Comparison of ENCODE assay signal across 13 cellular contexts in genomic region chr13:75771818-75772217, GRCh38.
DNase-seq lines count a peak whose midpoint lies in the region; ATAC-seq and TF ChIP-seq lines count a peak whose summit lies in the region.
"Had no signal": no experiment of that assay in that cellular context is flagged by ENCODE, and none has a peak within 500 bp of the region (broad histone marks: within the 10 kb centered on the region; RNA-seq: fewer than 3 reads in every experiment).

No MANE protein-coding gene starts in this region.

- H3K9me3 Mint-ChIP-seq in stimulated activated memory B cell treated with anti-CD40 and anti-IgM and Interleukin-4, amounts not matched to agents 10 μg/mL and 1 μg/mL and 100 μg/mL, for 72 hours: peaks cover 4% of the 10 kb centered on the region

- H3K9ac ChIP-seq in skeletal muscle satellite cell (ENCODE audit: low read depth, low read length): peak overlapping the region; percentile 52

- ATAC-seq in activated CD4-positive, CD25-positive, alpha-beta regulatory T cell treated with anti-CD3 and anti-CD28 coated beads, Interleukin-2, amount 50 U/mL, for 24 hours: peak; percentile 63 to 64
- ATAC-seq in RWPE2 (ENCODE audit: low read depth): peak; percentile 100
- no peak for ATAC-seq in stimulated activated memory B cell treated with anti-CD40 and anti-IgM and Interleukin-4, amounts not matched to agents 10 μg/mL and 1 μg/mL and 100 μg/mL, for 72 hours
- ATAC-seq: naive thymus-derived CD4-positive, alpha-beta T cell had no signal

- H3K36me3 Mint-ChIP-seq in stimulated activated memory B cell treated with anti-CD40 and anti-IgM and Interleukin-4, amounts not matched to agents 10 μg/mL and 1 μg/mL and 100 μg/mL, for 72 hours: peaks cover 5% of the 10 kb centered on the region

- H3K36me3 ChIP-seq in RWPE2 (ENCODE audit: low read depth): no peaks in the 10 kb centered on the region; the same call in 1 of the 2 replicates
- H3K36me3 ChIP-seq in skeletal muscle satellite cell (ENCODE audit: insufficient read depth, low read length): peaks cover 11% of the 10 kb centered on the region
- H3K36me3 ChIP-seq: transverse colon had no signal

- H3K4me3 ChIP-seq in RWPE2 (ENCODE audit: severe bottlenecking) (no peak overlapping the region), fibroblast of pulmonary artery (replicated peaks; ENCODE audit: low read depth, low read length) (no peak overlapping the region), skeletal muscle satellite cell (ENCODE audit: low read length) (peak overlapping the region; percentile 38)
- H3K4me3 ChIP-seq: transverse colon had no signal

- H3K27me3 ChIP-seq in RWPE2 (ENCODE audit: insufficient read depth, poor library complexity, severe bottlenecking) (no peaks in the 10 kb centered on the region), skeletal muscle satellite cell (ENCODE audit: control insufficient read depth, insufficient read depth, low read length) (no peaks in the 10 kb centered on the region)
- H3K27me3 ChIP-seq: transverse colon had no signal

- H3K4me3 Mint-ChIP-seq in stimulated activated memory B cell treated with anti-CD40 and anti-IgM and Interleukin-4, amounts not matched to agents 10 μg/mL and 1 μg/mL and 100 μg/mL, for 72 hours: no peak overlapping the region
- H3K4me3 Mint-ChIP-seq: naive thymus-derived CD4-positive, alpha-beta T cell had no signal

- H3K4me2 ChIP-seq in skeletal muscle satellite cell (ENCODE audit: low read length): peak overlapping the region; percentile 75

- H3K4me1 Mint-ChIP-seq in stimulated activated memory B cell treated with anti-CD40 and anti-IgM and Interleukin-4, amounts not matched to agents 10 μg/mL and 1 μg/mL and 100 μg/mL, for 72 hours: no peaks in the 10 kb centered on the region

- H3K9me3 ChIP-seq in RWPE2 (ENCODE audit: severe bottlenecking) (no peaks in the 10 kb centered on the region), skeletal muscle satellite cell (replicated peaks; ENCODE audit: low read length) (no peaks in the 10 kb centered on the region)
- H3K9me3 ChIP-seq: transverse colon had no signal

- H3K27me3 Mint-ChIP-seq in stimulated activated memory B cell treated with anti-CD40 and anti-IgM and Interleukin-4, amounts not matched to agents 10 μg/mL and 1 μg/mL and 100 μg/mL, for 72 hours: no peaks in the 10 kb centered on the region
- H3K27me3 Mint-ChIP-seq: naive thymus-derived CD4-positive, alpha-beta T cell had no signal

- no peak for DNase-seq in activated CD4-positive, CD25-positive, alpha-beta regulatory T cell (lab: John Stamatoyannopoulos, UW)
- DNase-seq in RWPE2 (ENCODE audit: low spot score) (no peak), fibroblast of pulmonary artery (ENCODE audit: low read depth) (peak; percentile 74), NOMO-1 treated with dmso at 0.1 percent for 144 hours (lab: John Stamatoyannopoulos, UW; ENCODE audit: unreplicated experiment) (no peak)
- no peak for DNase-seq in stimulated activated CD4-positive, alpha-beta T cell treated with anti-CD3 and anti-CD28 coated beads, Interleukin-12 subunit alpha, Interleukin-12 subunit beta, amount 100 ng/mL, for 4 hours
- DNase-seq: 8988T; naive thymus-derived CD4-positive, alpha-beta T cell; NCI-H526; stimulated activated CD4-positive, alpha-beta T cell treated with anti-CD3 and anti-CD28 coated beads, Interleukin-4, amount 100 ng/mL, for 1 hour; transverse colon had no signal

- peaks cover 28% of the 10 kb centered on the region for H3K4me1 ChIP-seq in RWPE2 (ENCODE audit: insufficient read depth, poor library complexity, severe bottlenecking)
- peaks cover 55% of the 10 kb centered on the region for H3K4me1 ChIP-seq in skeletal muscle satellite cell (ENCODE audit: control insufficient read depth, insufficient read depth, low read length)

- TF ChIP-seq CTCF in RWPE2 (IDR thresholded peaks at IDR 0.05; ENCODE audit: poor library complexity, severe bottlenecking) (no peak), fibroblast of pulmonary artery (IDR thresholded peaks at IDR 0.05; ENCODE audit: low read length, missing control alignments) (no peak)

- peak overlapping the region; percentile 73 for H3K27ac ChIP-seq in RWPE2 (ENCODE audit: poor library complexity, severe bottlenecking)
- H3K27ac ChIP-seq: transverse colon had no signal

- H3K27ac Mint-ChIP-seq in stimulated activated memory B cell treated with anti-CD40 and anti-IgM and Interleukin-4, amounts not matched to agents 10 μg/mL and 1 μg/mL and 100 μg/mL, for 72 hours: no peak overlapping the region
- H3K27ac Mint-ChIP-seq: naive thymus-derived CD4-positive, alpha-beta T cell had no signal
